In the genomic region with DNA sequence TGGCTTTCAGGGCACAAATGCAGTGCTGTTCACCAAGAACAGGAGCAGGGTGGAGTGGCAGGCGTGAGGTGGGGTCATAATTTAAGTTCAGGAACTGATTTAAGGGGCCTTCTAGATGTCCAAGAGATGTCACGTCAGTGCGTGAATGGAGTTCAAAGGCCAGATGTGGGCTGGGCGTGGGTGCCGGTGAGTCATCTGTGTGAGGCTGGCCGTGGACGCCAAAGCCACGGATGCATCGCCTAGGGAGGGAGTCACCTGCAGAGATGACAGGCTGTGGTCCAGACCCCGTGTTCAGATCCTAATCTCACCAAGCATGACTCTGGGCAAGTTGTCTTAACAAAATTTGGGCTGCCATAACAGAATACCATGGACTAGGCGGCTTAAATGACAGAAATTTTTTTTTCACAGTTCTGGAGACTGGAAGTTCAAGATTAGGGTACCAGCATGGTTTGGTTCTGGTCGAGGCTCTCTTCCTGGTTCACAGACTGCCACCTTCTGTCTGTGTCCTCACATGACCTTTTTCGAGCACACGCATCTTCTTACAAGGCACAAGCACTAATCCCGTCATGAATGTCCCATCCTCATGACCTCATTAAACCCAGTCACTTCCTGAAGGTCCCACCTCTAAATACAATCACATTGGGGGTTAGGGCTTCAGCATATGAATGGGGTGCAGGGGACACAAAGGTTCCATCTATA, we compare ENCODE assay signal across 12 cellular contexts.
DNase-seq lines count a peak whose midpoint lies in the region; ATAC-seq, FAIRE-seq and TF ChIP-seq lines count a peak whose summit lies in the region.
"Had no signal": no experiment of that assay in that cellular context is flagged by ENCODE, and none has a peak within 500 bp of the region (broad histone marks: within the 10 kb centered on the region; RNA-seq: fewer than 3 reads in every experiment).

No MANE protein-coding gene starts in this region.

- intact Hi-C loops in K562 (cut with micrococcal nuclease) = loop anchor here (2.0 kb wide), 1 partner anchor 145 kb away; no protein-coding TSS in a partner anchor

- in situ Hi-C loops in K562 (cut with MboI) = no loop called here

- H3K4me1 ChIP-seq in K562 (replicated peaks in 1 of 2; ENCODE audit: control insufficient read depth in 2 of 2, insufficient read depth in 2 of 2, low read length in 2 of 2) = peaks cover 23 to 26% of the 10 kb centered on the region in 2 experiments

- POLR2A ChIA-PET in K562 (lab: Yijun Ruan, JAX) = no interaction called here

- H3K9me3 ChIP-seq in K562 (replicated peaks; ENCODE audit: control insufficient read depth, insufficient read depth, low read depth, low read length) = no peaks in the 10 kb centered on the region

- peaks cover 5% of the 10 kb centered on the region for H3K9me1 ChIP-seq in K562 (ENCODE audit: control insufficient read depth, insufficient read depth, low read length)

- no TSS peak for BruUV-seq in K562 (replicated peaks; lab: Mats Ljungman, UMichigan)

- H3K4me3 Mint-ChIP-seq in stimulated activated naive CD8-positive, alpha-beta T cell treated with anti-CD3 and anti-CD28 coated beads, Interleukin-15, amount 100 ng/mL, for 72 hours = no peak overlapping the region

- H3K36me3 ChIP-seq in K562 (ENCODE audit: control insufficient read depth, insufficient read depth, low read length) = no peaks in the 10 kb centered on the region

- peak; percentile 8 to 9 for DNase-seq in stimulated activated CD4-positive, alpha-beta T cell treated with anti-CD3 and anti-CD28 coated beads, Interleukin-15, amount 100 ng/mL, for 48 hours (ENCODE audit: low read depth in 2 of 2)
- no peak for DNase-seq in stimulated activated CD4-positive, alpha-beta T cell treated with anti-CD3 and anti-CD28 coated beads, Interleukin-2, amount 100 ng/mL, for 48 hours
- DNase-seq in M059J (ENCODE audit: low read depth) (peak; percentile 8), K562 (ENCODE audit: extremely low read depth in 1 of 4, low spot score in 3 of 4) (peak; percentile 49 to 72 (median 65))
- DNase-seq in stimulated activated naive CD8-positive, alpha-beta T cell treated with anti-CD3 and anti-CD28 coated beads, Interleukin-15, amount 100 ng/mL, for 72 hours = no peak
- DNase-seq: hippocampal formation, NCI-H1930 had no signal

- peaks cover 5 to 26% of the 10 kb centered on the region in 2 experiments; a peak in 4 of 5 replicates for H3K27me3 ChIP-seq in K562 (ENCODE audit: control insufficient read depth in 2 of 2, insufficient read depth in 2 of 2, low read length in 2 of 2)

- no peak overlapping the region for H3K4me3 ChIP-seq in K562
- H3K4me3 ChIP-seq: lung had no signal

- ATAC-seq in K562 = 0 out of 3 replicates have a peak, but pooled peaks have one; percentile 1
- ATAC-seq in stimulated activated naive CD8-positive, alpha-beta T cell treated with anti-CD3 and anti-CD28 coated beads, Interleukin-15, amount 100 ng/mL, for 72 hours = peak; percentile 47
- no peak for ATAC-seq in GM21529 (IDR thresholded peaks at IDR 0.05; ENCODE audit: unreplicated experiment)
- no peak for ATAC-seq in HG03039 (IDR thresholded peaks at IDR 0.05; ENCODE audit: unreplicated experiment)
- no peak for ATAC-seq in GM18861 (IDR thresholded peaks at IDR 0.05; ENCODE audit: unreplicated experiment)

- peak in 1 of 3 experiments; percentile 21; a peak in 2 of 6 replicates for TF ChIP-seq CTCF in K562 (IDR thresholded peaks at IDR 0.05 in 2 of 3, conservative IDR thresholded peaks at IDR 0.05 in 1 of 3; ENCODE audit: insufficient read depth in 2 of 3, low read depth in 1 of 3, low read length in 3 of 3)

- H3K27ac Mint-ChIP-seq in stimulated activated naive CD8-positive, alpha-beta T cell treated with anti-CD3 and anti-CD28 coated beads, Interleukin-15, amount 100 ng/mL, for 72 hours = no peak overlapping the region

- H4K20me1 ChIP-seq in K562 (replicated peaks; ENCODE audit: control insufficient read depth, insufficient read depth, low read length) = peaks cover 53% of the 10 kb centered on the region

- H3K9ac ChIP-seq in K562 (ENCODE audit: insufficient read depth in 1 of 2, low read depth in 2 of 2, low read length in 2 of 2) = 0 out of 4 replicates have a peak overlapping the region, but pooled peaks of 1 of the 2 experiments have one; percentile 1

- peaks cover 48% of the 10 kb centered on the region for H3K4me1 Mint-ChIP-seq in stimulated activated naive CD8-positive, alpha-beta T cell treated with anti-CD3 and anti-CD28 coated beads, Interleukin-15, amount 100 ng/mL, for 72 hours

- CTCF ChIA-PET in K562 (lab: Yijun Ruan, JAX; ENCODE audit: low intra/inter-chr PET ratio) = interaction anchor here (3.9 kb wide), 1 partner anchor 144 kb away, joined by 16 read pairs; no protein-coding TSS in a partner anchor

- FAIRE-seq in K562 (lab: Jason Lieb, UNC) = peak; percentile 69

- peak overlapping the region; percentile 29; the same call in 1 of the 2 replicates for H3K4me2 ChIP-seq in K562 (ENCODE audit: insufficient read depth, low read length)

- H3K79me2 ChIP-seq in K562 (ENCODE audit: control insufficient read depth, insufficient read depth, low read length) = no peaks in the 10 kb centered on the region

- no peak overlapping the region for H3K27ac ChIP-seq in K562 (ENCODE audit: extremely low read depth, low read depth, low read length)
- H3K27ac ChIP-seq: epithelial cell of prostate had no signal

- H3K9me3 Mint-ChIP-seq in stimulated activated naive CD8-positive, alpha-beta T cell treated with anti-CD3 and anti-CD28 coated beads, Interleukin-15, amount 100 ng/mL, for 72 hours = no peaks in the 10 kb centered on the region

- no peak overlapping the region for H2AFZ ChIP-seq in K562 (ENCODE audit: low read depth, low read length)

- H3K27me3 Mint-ChIP-seq in stimulated activated naive CD8-positive, alpha-beta T cell treated with anti-CD3 and anti-CD28 coated beads, Interleukin-15, amount 100 ng/mL, for 72 hours = no peaks in the 10 kb centered on the region

- 10% methylated on average over 15 of the region's 15 CpGs for WGBS in K562 (ENCODE audit: insufficient coverage, low coverage, missing lambda C conversion rate)

- TF ChIP-seq RAD21 in K562 (CRISPR knock-in tag; conservative IDR thresholded peaks at IDR 0.05 in 1 of 2, IDR thresholded peaks at IDR 0.05 in 1 of 2) = peak in 1 of 2 experiments; percentile 23; a peak in 2 of 4 replicates

- TF ChIP-seq EP300 in K562 (IDR thresholded peaks at IDR 0.05; ENCODE audit: low read length) = no peak

- no peak for TF ChIP-seq POLR2A in K562 (conservative IDR thresholded peaks at IDR 0.05)

TF ChIP-seq in K562, 482 proteins besides CTCF, POLR2A, EP300 and RAD21 (continues in another document):
- TF ChIP-seq EGR1 (conservative IDR thresholded peaks at IDR 0.05) (peak; percentile 82), L3MBTL2 (IDR thresholded peaks at IDR 0.05) (0 out of 2 replicates have a peak, but pooled peaks have one; percentile 21), WHSC1 (IDR thresholded peaks at IDR 0.05; ENCODE audit: low read length) (no peak), MED1 (CRISPR knock-in tag; IDR thresholded peaks at IDR 0.05; ENCODE audit: borderline replicate concordance) (no peak), JUND (IDR thresholded peaks at IDR 0.05; ENCODE audit: borderline replicate concordance, low read depth, low read length) (peak; percentile 75; the same call in 1 of the 2 replicates), JUND (tag; IDR thresholded peaks at IDR 0.05; ENCODE audit: borderline replicate concordance, low read depth, low read length) (peak; percentile 35; the same call in 1 of the 3 replicates), ETV6 (IDR thresholded peaks at IDR 0.05; ENCODE audit: borderline replicate concordance in 1 of 2, low read depth in 2 of 2, low read length in 1 of 2) (no peak), ETV6 (CRISPR knock-in tag; IDR thresholded peaks at IDR 0.05; ENCODE audit: borderline replicate concordance) (no peak), NR2C1 (IDR thresholded peaks at IDR 0.05) (no peak), NR2C1 (tag; IDR thresholded peaks at IDR 0.05) (peak; percentile 65), ZNF695 (CRISPR knock-in tag; IDR thresholded peaks at IDR 0.05) (no peak), CBFA2T3 (IDR thresholded peaks at IDR 0.05) (peak; percentile 40), ZNF23 (CRISPR knock-in tag; IDR thresholded peaks at IDR 0.05) (no peak)
- TF ChIP-seq, protein P1, sequence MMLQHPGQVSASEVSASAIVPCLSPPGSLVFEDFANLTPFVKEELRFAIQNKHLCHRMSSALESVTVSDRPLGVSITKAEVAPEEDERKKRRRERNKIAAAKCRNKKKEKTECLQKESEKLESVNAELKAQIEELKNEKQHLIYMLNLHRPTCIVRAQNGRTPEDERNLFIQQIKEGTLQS (IDR thresholded peaks at IDR 0.05) = peak; percentile 74
- TF ChIP-seq, protein P1 (CRISPR knock-in tag; conservative IDR thresholded peaks at IDR 0.05) = no peak

Comparison
In these comparisons a context has a peak if more than half of its experiments do, and no peak if none do; other contexts are left out.
1. DNase-seq: peak in stimulated activated CD4-positive, alpha-beta T cell treated with anti-CD3 and anti-CD28 coated beads, Interleukin-15, amount 100 ng/mL, for 48 hours (2 of 2), M059J (single experiment) and K562 (4 of 4); none in stimulated activated CD4-positive, alpha-beta T cell treated with anti-CD3 and anti-CD28 coated beads, Interleukin-2, amount 100 ng/mL, for 48 hours (0 of 2) and stimulated activated naive CD8-positive, alpha-beta T cell treated with anti-CD3 and anti-CD28 coated beads, Interleukin-15, amount 100 ng/mL, for 72 hours (0 of 2).
2. ATAC-seq: peak in K562 (single experiment) and stimulated activated naive CD8-positive, alpha-beta T cell treated with anti-CD3 and anti-CD28 coated beads, Interleukin-15, amount 100 ng/mL, for 72 hours (single experiment); none in GM21529 (single experiment), HG03039 (single experiment) and GM18861 (single experiment).